In the genomic region with DNA sequence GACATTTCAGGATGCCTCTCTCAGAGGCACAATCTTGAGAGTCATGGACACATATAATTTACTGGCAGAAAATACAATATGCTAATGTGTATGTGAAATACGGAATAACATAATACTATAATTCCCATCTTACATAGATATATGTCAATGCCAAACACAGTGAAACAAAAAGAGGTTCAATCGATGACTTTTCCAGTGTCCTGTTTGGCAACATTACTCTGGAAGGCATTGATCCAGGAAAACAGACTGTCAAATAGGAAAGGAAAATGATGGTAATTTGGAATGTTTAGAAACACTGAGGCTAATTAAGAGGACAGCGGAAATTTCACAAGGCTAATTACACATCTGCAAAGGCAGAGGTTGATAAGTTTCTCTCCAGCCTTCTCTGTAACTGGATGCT, we compare ENCODE assay signal across 21 cellular contexts.
"Had no signal": no experiment of that assay in that cellular context is flagged by ENCODE, and none has a peak within 500 bp of the region (broad histone marks: within the 10 kb centered on the region; RNA-seq: fewer than 3 reads in every experiment).

No MANE protein-coding gene starts in this region.

- ATAC-seq: effector memory CD8-positive, alpha-beta T cell; esophagus mucosa; foreskin keratinocyte; gastrocnemius medialis; gastroesophageal sphincter; heart left ventricle; heart right ventricle had no signal

- DNase-seq: colonic mucosa; cortex of kidney; dermis blood vessel endothelial cell; dorsolateral prefrontal cortex; effector CD4-positive, alpha-beta T cell; effector CD8-positive, alpha-beta T cell; effector memory CD4-positive, alpha-beta T cell; effector memory CD8-positive, alpha-beta T cell; endodermal cell; erythroblast; esophagus squamous epithelium; foreskin fibroblast; foreskin keratinocyte; foreskin melanocyte; gastrocnemius medialis; glutamatergic neuron; head of caudate nucleus; heart left ventricle; heart right ventricle had no signal
